7 cellular contexts compared by ENCODE assay signal in genomic region chr2:206219957-206220356, GRCh38.
"Had no signal": no experiment of that assay in that cellular context is flagged by ENCODE, and none has a peak within 500 bp of the region (broad histone marks: within the 10 kb centered on the region; RNA-seq: fewer than 3 reads in every experiment).

No MANE protein-coding gene starts in this region.

- ATAC-seq: GM23338, HepG2 had no signal

- DNase-seq: H9, HCEC 1CT, KBM-7 had no signal

- H3K36me3 Mint-ChIP-seq: IgD-negative memory B cell had no signal

- H3K4me2 ChIP-seq: GM23338 had no signal

- H3K27ac Mint-ChIP-seq: GM23338, H9, IgD-negative memory B cell had no signal

- H3K4me3 Mint-ChIP-seq: GM23338, H9, IgD-negative memory B cell had no signal

- H3K27ac ChIP-seq: HL-60 had no signal

- H3K4me3 ChIP-seq: GM23338 had no signal
